1 cellular context compared by ENCODE assay signal in genomic region chr11:68043349-68044144, GRCh38.
TF ChIP-seq lines count a peak whose summit lies in the region.

No MANE protein-coding gene starts in this region.

TF ChIP-seq in IMR-90, 13 proteins besides CTCF, POLR2A, EP300 and RAD21 (continued from another document):
- TF ChIP-seq SMC3 (IDR thresholded peaks at IDR 0.05; ENCODE audit: low read depth, low read length), result no peak
- TF ChIP-seq RCOR1 (IDR thresholded peaks at IDR 0.05; ENCODE audit: insufficient replicate concordance, low read length), result no peak
- no peak for TF ChIP-seq MXI1 (IDR thresholded peaks at IDR 0.05; ENCODE audit: borderline replicate concordance, low read depth, low read length)
- no peak for TF ChIP-seq MAFK (IDR thresholded peaks at IDR 0.05; ENCODE audit: low read depth, low read length)
